1 cellular context compared by ENCODE assay signal in the genomic region with DNA sequence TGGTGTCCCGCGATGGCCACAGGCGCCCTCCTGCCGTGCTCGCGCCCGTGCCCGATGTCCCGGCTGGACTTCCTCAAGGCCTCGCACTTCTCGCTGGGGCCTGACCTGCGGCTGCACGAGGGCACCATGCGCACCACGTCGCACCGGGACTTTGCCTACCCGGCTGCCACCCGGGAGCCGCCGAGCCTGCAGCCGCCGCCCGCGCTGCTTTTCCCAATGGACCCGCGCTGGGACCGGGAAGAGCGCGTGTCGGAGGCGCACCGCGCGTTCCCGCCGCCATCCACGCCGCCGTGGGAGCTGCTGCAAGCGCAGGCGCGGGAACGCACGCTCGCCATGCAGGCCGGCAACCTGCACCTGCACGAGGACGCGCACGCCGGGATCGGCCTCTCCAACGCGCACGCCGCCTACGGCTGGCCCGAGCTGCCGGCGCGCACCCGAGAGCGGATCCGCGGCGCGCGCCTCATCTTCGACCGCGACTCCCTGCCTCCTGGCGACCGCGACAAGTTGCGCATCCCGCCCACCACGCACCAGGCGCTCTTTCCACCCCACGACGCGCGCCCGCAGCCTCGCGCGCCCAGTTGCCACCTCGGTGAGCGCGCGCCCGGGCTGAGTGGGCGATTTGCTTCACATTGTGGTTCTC.
A peak's percentile ranks its signal among the peaks of the same experiment; 100 is the strongest.
TF ChIP-seq lines count a peak whose summit lies in the region.

No MANE protein-coding gene starts in this region.

TF ChIP-seq in WTC11, 78 proteins besides CTCF, POLR2A, EP300 and RAD21 (continued from another document and continues in another):
- TF ChIP-seq, protein P1, sequence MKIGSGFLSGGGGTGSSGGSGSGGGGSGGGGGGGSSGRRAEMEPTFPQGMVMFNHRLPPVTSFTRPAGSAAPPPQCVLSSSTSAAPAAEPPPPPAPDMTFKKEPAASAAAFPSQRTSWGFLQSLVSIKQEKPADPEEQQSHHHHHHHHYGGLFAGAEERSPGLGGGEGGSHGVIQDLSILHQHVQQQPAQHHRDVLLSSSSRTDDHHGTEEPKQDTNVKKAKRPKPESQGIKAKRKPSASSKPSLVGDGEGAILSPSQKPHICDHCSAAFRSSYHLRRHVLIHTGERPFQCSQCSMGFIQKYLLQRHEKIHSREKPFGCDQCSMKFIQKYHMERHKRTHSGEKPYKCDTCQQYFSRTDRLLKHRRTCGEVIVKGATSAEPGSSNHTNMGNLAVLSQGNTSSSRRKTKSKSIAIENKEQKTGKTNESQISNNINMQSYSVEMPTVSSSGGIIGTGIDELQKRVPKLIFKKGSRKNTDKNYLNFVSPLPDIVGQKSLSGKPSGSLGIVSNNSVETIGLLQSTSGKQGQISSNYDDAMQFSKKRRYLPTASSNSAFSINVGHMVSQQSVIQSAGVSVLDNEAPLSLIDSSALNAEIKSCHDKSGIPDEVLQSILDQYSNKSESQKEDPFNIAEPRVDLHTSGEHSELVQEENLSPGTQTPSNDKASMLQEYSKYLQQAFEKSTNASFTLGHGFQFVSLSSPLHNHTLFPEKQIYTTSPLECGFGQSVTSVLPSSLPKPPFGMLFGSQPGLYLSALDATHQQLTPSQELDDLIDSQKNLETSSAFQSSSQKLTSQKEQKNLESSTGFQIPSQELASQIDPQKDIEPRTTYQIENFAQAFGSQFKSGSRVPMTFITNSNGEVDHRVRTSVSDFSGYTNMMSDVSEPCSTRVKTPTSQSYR (CRISPR knock-in tag; IDR thresholded peaks at IDR 0.05) = peak; percentile 99
- peak; percentile 68 for TF ChIP-seq NFYB (CRISPR knock-in tag; conservative IDR thresholded peaks at IDR 0.05; ENCODE audit: low read depth)
- TF ChIP-seq SMAD3 (CRISPR knock-in tag; IDR thresholded peaks at IDR 0.05; ENCODE audit: borderline replicate concordance) = peak; percentile 99
- TF ChIP-seq, protein P2, sequence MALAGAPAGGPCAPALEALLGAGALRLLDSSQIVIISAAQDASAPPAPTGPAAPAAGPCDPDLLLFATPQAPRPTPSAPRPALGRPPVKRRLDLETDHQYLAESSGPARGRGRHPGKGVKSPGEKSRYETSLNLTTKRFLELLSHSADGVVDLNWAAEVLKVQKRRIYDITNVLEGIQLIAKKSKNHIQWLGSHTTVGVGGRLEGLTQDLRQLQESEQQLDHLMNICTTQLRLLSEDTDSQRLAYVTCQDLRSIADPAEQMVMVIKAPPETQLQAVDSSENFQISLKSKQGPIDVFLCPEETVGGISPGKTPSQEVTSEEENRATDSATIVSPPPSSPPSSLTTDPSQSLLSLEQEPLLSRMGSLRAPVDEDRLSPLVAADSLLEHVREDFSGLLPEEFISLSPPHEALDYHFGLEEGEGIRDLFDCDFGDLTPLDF (CRISPR knock-in tag; IDR thresholded peaks at IDR 0.05) = peak; percentile 99
- TF ChIP-seq, protein P3, sequence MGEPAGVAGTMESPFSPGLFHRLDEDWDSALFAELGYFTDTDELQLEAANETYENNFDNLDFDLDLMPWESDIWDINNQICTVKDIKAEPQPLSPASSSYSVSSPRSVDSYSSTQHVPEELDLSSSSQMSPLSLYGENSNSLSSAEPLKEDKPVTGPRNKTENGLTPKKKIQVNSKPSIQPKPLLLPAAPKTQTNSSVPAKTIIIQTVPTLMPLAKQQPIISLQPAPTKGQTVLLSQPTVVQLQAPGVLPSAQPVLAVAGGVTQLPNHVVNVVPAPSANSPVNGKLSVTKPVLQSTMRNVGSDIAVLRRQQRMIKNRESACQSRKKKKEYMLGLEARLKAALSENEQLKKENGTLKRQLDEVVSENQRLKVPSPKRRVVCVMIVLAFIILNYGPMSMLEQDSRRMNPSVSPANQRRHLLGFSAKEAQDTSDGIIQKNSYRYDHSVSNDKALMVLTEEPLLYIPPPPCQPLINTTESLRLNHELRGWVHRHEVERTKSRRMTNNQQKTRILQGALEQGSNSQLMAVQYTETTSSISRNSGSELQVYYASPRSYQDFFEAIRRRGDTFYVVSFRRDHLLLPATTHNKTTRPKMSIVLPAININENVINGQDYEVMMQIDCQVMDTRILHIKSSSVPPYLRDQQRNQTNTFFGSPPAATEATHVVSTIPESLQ (CRISPR knock-in tag; IDR thresholded peaks at IDR 0.05) = peak; percentile 93
- peak; percentile 22; the same call in 1 of the 2 replicates for TF ChIP-seq ZNF121 (CRISPR knock-in tag; IDR thresholded peaks at IDR 0.05)
- peak; percentile 99 for TF ChIP-seq CREB1 (CRISPR knock-in tag; IDR thresholded peaks at IDR 0.05)
- TF ChIP-seq, protein P4, sequence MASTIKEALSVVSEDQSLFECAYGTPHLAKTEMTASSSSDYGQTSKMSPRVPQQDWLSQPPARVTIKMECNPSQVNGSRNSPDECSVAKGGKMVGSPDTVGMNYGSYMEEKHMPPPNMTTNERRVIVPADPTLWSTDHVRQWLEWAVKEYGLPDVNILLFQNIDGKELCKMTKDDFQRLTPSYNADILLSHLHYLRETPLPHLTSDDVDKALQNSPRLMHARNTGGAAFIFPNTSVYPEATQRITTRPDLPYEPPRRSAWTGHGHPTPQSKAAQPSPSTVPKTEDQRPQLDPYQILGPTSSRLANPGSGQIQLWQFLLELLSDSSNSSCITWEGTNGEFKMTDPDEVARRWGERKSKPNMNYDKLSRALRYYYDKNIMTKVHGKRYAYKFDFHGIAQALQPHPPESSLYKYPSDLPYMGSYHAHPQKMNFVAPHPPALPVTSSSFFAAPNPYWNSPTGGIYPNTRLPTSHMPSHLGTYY (CRISPR knock-in tag; IDR thresholded peaks at IDR 0.05) = no peak
- no peak for TF ChIP-seq FOXJ3 (CRISPR knock-in tag; IDR thresholded peaks at IDR 0.05; ENCODE audit: borderline replicate concordance)
- TF ChIP-seq ZNF671 (CRISPR knock-in tag; IDR thresholded peaks at IDR 0.05) = no peak
- TF ChIP-seq, protein P5, sequence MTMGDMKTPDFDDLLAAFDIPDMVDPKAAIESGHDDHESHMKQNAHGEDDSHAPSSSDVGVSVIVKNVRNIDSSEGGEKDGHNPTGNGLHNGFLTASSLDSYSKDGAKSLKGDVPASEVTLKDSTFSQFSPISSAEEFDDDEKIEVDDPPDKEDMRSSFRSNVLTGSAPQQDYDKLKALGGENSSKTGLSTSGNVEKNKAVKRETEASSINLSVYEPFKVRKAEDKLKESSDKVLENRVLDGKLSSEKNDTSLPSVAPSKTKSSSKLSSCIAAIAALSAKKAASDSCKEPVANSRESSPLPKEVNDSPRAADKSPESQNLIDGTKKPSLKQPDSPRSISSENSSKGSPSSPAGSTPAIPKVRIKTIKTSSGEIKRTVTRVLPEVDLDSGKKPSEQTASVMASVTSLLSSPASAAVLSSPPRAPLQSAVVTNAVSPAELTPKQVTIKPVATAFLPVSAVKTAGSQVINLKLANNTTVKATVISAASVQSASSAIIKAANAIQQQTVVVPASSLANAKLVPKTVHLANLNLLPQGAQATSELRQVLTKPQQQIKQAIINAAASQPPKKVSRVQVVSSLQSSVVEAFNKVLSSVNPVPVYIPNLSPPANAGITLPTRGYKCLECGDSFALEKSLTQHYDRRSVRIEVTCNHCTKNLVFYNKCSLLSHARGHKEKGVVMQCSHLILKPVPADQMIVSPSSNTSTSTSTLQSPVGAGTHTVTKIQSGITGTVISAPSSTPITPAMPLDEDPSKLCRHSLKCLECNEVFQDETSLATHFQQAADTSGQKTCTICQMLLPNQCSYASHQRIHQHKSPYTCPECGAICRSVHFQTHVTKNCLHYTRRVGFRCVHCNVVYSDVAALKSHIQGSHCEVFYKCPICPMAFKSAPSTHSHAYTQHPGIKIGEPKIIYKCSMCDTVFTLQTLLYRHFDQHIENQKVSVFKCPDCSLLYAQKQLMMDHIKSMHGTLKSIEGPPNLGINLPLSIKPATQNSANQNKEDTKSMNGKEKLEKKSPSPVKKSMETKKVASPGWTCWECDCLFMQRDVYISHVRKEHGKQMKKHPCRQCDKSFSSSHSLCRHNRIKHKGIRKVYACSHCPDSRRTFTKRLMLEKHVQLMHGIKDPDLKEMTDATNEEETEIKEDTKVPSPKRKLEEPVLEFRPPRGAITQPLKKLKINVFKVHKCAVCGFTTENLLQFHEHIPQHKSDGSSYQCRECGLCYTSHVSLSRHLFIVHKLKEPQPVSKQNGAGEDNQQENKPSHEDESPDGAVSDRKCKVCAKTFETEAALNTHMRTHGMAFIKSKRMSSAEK (CRISPR knock-in tag; IDR thresholded peaks at IDR 0.05; ENCODE audit: borderline replicate concordance) = peak; percentile 40; the same call in 1 of the 2 replicates
- TF ChIP-seq IRF2 (CRISPR knock-in tag; IDR thresholded peaks at IDR 0.05; ENCODE audit: borderline replicate concordance, low read depth) = peak; percentile 84; the same call in 1 of the 2 replicates
- TF ChIP-seq SOX15 (CRISPR knock-in tag; IDR thresholded peaks at IDR 0.05) = no peak
- TF ChIP-seq ZNF232 (CRISPR knock-in tag; IDR thresholded peaks at IDR 0.05) = peak; percentile 98
- TF ChIP-seq, protein P6, sequence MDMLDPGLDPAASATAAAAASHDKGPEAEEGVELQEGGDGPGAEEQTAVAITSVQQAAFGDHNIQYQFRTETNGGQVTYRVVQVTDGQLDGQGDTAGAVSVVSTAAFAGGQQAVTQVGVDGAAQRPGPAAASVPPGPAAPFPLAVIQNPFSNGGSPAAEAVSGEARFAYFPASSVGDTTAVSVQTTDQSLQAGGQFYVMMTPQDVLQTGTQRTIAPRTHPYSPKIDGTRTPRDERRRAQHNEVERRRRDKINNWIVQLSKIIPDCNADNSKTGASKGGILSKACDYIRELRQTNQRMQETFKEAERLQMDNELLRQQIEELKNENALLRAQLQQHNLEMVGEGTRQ (CRISPR knock-in tag; IDR thresholded peaks at IDR 0.05) = peak; percentile 43; the same call in 1 of the 2 replicates
- peak; percentile 99 for TF ChIP-seq ESRRA (CRISPR knock-in tag; IDR thresholded peaks at IDR 0.05; ENCODE audit: borderline replicate concordance)
- TF ChIP-seq, protein P7, sequence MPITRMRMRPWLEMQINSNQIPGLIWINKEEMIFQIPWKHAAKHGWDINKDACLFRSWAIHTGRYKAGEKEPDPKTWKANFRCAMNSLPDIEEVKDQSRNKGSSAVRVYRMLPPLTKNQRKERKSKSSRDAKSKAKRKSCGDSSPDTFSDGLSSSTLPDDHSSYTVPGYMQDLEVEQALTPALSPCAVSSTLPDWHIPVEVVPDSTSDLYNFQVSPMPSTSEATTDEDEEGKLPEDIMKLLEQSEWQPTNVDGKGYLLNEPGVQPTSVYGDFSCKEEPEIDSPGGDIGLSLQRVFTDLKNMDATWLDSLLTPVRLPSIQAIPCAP (CRISPR knock-in tag; IDR thresholded peaks at IDR 0.05) = peak; percentile 99
- peak; percentile 97 for TF ChIP-seq MYBL2 (CRISPR knock-in tag; IDR thresholded peaks at IDR 0.05)
- TF ChIP-seq JAZF1 (CRISPR knock-in tag; IDR thresholded peaks at IDR 0.05) = no peak
- peak; percentile 94 for TF ChIP-seq SMAD4 (CRISPR knock-in tag; IDR thresholded peaks at IDR 0.05)
- TF ChIP-seq TP53 (CRISPR knock-in tag; IDR thresholded peaks at IDR 0.05) = peak; percentile 99
- TF ChIP-seq, protein P8, sequence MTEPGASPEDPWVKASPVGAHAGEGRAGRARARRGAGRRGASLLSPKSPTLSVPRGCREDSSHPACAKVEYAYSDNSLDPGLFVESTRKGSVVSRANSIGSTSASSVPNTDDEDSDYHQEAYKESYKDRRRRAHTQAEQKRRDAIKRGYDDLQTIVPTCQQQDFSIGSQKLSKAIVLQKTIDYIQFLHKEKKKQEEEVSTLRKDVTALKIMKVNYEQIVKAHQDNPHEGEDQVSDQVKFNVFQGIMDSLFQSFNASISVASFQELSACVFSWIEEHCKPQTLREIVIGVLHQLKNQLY (CRISPR knock-in tag; IDR thresholded peaks at IDR 0.05) = peak; percentile 97
- no peak for TF ChIP-seq GRHL2 (CRISPR knock-in tag; IDR thresholded peaks at IDR 0.05; ENCODE audit: insufficient replicate concordance, severe bottlenecking)
- peak; percentile 99 for TF ChIP-seq JUN (CRISPR knock-in tag; IDR thresholded peaks at IDR 0.05)
- TF ChIP-seq, protein P9, sequence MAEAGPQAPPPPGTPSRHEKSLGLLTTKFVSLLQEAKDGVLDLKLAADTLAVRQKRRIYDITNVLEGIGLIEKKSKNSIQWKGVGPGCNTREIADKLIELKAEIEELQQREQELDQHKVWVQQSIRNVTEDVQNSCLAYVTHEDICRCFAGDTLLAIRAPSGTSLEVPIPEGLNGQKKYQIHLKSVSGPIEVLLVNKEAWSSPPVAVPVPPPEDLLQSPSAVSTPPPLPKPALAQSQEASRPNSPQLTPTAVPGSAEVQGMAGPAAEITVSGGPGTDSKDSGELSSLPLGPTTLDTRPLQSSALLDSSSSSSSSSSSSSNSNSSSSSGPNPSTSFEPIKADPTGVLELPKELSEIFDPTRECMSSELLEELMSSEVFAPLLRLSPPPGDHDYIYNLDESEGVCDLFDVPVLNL (CRISPR knock-in tag; IDR thresholded peaks at IDR 0.05; ENCODE audit: borderline replicate concordance, low read depth) = peak; percentile 93
- TF ChIP-seq ATF1 (CRISPR knock-in tag; IDR thresholded peaks at IDR 0.05) = peak; percentile 98
- TF ChIP-seq HMGA2 (CRISPR knock-in tag; IDR thresholded peaks at IDR 0.05) = no peak
- peak; percentile 99 for TF ChIP-seq ZNF138 (CRISPR knock-in tag; conservative IDR thresholded peaks at IDR 0.05)
- TF ChIP-seq, protein P10, sequence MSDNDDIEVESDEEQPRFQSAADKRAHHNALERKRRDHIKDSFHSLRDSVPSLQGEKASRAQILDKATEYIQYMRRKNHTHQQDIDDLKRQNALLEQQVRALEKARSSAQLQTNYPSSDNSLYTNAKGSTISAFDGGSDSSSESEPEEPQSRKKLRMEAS (CRISPR knock-in tag; IDR thresholded peaks at IDR 0.05) = peak; percentile 100
- TF ChIP-seq SP1 (CRISPR knock-in tag; conservative IDR thresholded peaks at IDR 0.05) = peak; percentile 85
- no peak for TF ChIP-seq EMX1 (CRISPR knock-in tag; IDR thresholded peaks at IDR 0.05)
- TF ChIP-seq GABPB1 (CRISPR knock-in tag; IDR thresholded peaks at IDR 0.05) = 0 out of 2 replicates have a peak, but pooled peaks have one; percentile 22
- TF ChIP-seq, protein P11, sequence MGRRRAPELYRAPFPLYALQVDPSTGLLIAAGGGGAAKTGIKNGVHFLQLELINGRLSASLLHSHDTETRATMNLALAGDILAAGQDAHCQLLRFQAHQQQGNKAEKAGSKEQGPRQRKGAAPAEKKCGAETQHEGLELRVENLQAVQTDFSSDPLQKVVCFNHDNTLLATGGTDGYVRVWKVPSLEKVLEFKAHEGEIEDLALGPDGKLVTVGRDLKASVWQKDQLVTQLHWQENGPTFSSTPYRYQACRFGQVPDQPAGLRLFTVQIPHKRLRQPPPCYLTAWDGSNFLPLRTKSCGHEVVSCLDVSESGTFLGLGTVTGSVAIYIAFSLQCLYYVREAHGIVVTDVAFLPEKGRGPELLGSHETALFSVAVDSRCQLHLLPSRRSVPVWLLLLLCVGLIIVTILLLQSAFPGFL (CRISPR knock-in tag; IDR thresholded peaks at IDR 0.05; ENCODE audit: borderline replicate concordance) = peak; percentile 94
- TF ChIP-seq, protein P12, sequence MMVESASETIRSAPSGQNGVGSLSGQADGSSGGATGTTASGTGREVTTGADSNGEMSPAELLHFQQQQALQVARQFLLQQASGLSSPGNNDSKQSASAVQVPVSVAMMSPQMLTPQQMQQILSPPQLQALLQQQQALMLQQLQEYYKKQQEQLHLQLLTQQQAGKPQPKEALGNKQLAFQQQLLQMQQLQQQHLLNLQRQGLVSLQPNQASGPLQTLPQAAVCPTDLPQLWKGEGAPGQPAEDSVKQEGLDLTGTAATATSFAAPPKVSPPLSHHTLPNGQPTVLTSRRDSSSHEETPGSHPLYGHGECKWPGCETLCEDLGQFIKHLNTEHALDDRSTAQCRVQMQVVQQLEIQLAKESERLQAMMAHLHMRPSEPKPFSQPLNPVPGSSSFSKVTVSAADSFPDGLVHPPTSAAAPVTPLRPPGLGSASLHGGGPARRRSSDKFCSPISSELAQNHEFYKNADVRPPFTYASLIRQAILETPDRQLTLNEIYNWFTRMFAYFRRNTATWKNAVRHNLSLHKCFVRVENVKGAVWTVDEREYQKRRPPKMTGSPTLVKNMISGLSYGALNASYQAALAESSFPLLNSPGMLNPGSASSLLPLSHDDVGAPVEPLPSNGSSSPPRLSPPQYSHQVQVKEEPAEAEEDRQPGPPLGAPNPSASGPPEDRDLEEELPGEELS (CRISPR knock-in tag; IDR thresholded peaks at IDR 0.05) = peak; percentile 98
- TF ChIP-seq ZNF423 (CRISPR knock-in tag; IDR thresholded peaks at IDR 0.05) = no peak
